16 cellular contexts compared by ENCODE assay signal in genomic region chr18:58412844-58413666, GRCh38.
DNase-seq lines count a peak whose midpoint lies in the region; FAIRE-seq and TF ChIP-seq lines count a peak whose summit lies in the region.
"Had no signal": no experiment of that assay in that cellular context is flagged by ENCODE, and none has a peak within 500 bp of the region (broad histone marks: within the 10 kb centered on the region; RNA-seq: fewer than 3 reads in every experiment).

No MANE protein-coding gene starts in this region.

- no peaks in the 10 kb centered on the region for H3K36me3 ChIP-seq in liver (ENCODE audit: control insufficient read depth in 4 of 4, insufficient read depth in 3 of 4, low read depth in 1 of 4, low read length in 3 of 4)

- in situ Hi-C loops in ACHN (cut with HindIII; ENCODE audit: low pct_ligation_motif_present, low pct_unique_long_range_greater_than_20kb, low sequenced_read_pairs): no loop called here

- TF ChIP-seq CTCF in liver (IDR thresholded peaks at IDR 0.05; ENCODE audit: low read depth, low read length, missing input control): no peak

- peak in 1 of 2 donors; percentile 15 for TF ChIP-seq RAD21 in liver (IDR thresholded peaks at IDR 0.05)

- FAIRE-seq in HTR-8/SVneo (lab: Jason Lieb, UNC): peak; percentile 9
- FAIRE-seq: GM12878 had no signal

- H3K4me3 ChIP-seq in liver (ENCODE audit: low read depth in 1 of 3, low read length in 3 of 3): peak overlapping the region in 2 of 3 donors; percentile 8 to 39
- H3K4me3 ChIP-seq: GM12878 had no signal

- no peaks in the 10 kb centered on the region for H3K27me3 ChIP-seq in liver (ENCODE audit: control insufficient read depth in 4 of 4, insufficient read depth in 4 of 4, low read length in 3 of 4)

- H3K9me3 ChIP-seq in liver (ENCODE audit: control insufficient read depth in 4 of 4, low read length in 3 of 4): no peaks in the 10 kb centered on the region

- H3K27ac ChIP-seq in liver (ENCODE audit: low read depth in 1 of 2, low read length in 2 of 2): peak overlapping the region; percentile 88 to 93
- H3K27ac ChIP-seq: HL-60 had no signal

- DNase-seq in HTR-8/SVneo (ENCODE audit: insufficient read length, low spot score) (no peak), NCI-H146 treated with DMSO at 0.1 percent for 48 hours (lab: John Stamatoyannopoulos, UW; ENCODE audit: unreplicated experiment) (peak; percentile 66), NCI-H774 (lab: John Stamatoyannopoulos, UW) (peak; percentile 26), ACHN (no peak), NCI-H1105 treated with DMSO at 0.1 percent for 48 hours (lab: John Stamatoyannopoulos, UW) (no peak)
- no peak for DNase-seq in activated CD8-positive, alpha-beta memory T cell treated with anti-CD3 and anti-CD28 coated beads, Interleukin-2, amount 50 U/mL, for 4 hours
- DNase-seq: CD8-positive, alpha-beta memory T cell; GDM1; HCEC 1CT; NCI-H1436 treated with DMSO at 0.1 percent for 48 hours; NCI-H2081 treated with DMSO at 0.1 percent for 48 hours; NCI-H446 treated with DMSO at 0.1 percent for 48 hours; OCI-M1 had no signal

- WGBS in liver: 33% methylated on average over 5 of the region's 5 CpGs

- peaks cover 11 to 91% (median 66%) of the 10 kb centered on the region in 4 donors for H3K4me1 ChIP-seq in liver (ENCODE audit: control insufficient read depth in 4 of 4, insufficient read depth in 4 of 4, low read length in 3 of 4)

- peak overlapping the region; percentile 2 to 96 for H3K9ac ChIP-seq in liver (ENCODE audit: low read depth in 1 of 2, low read length in 2 of 2)

TF ChIP-seq in liver, 16 proteins besides CTCF, POLR2A, EP300 and RAD21:
- TF ChIP-seq HNF4G (IDR thresholded peaks at IDR 0.05) (no peak), RXRA (IDR thresholded peaks at IDR 0.05) (peak; percentile 61 to 88), GABPA (IDR thresholded peaks at IDR 0.05 in 1 of 2, conservative IDR thresholded peaks at IDR 0.05 in 1 of 2) (no peak), FOXA2 (IDR thresholded peaks at IDR 0.05) (no peak), REST (IDR thresholded peaks at IDR 0.05) (no peak), HNF4A (conservative IDR thresholded peaks at IDR 0.05) (peak in 1 of 2 donors; percentile 44), SP1 (IDR thresholded peaks at IDR 0.05) (peak; percentile 68), TAF1 (conservative IDR thresholded peaks at IDR 0.05) (no peak), JUND (IDR thresholded peaks at IDR 0.05) (peak; percentile 24 to 57), EGR1 (IDR thresholded peaks at IDR 0.05; ENCODE audit: low read depth in 2 of 2) (no peak)

Comparison
In these comparisons a context has a peak if more than half of its experiments do, and no peak if none do; other contexts are left out.
1. DNase-seq: peak in NCI-H146 treated with DMSO at 0.1 percent for 48 hours (single experiment) and NCI-H774 (single experiment); none in HTR-8/SVneo (single experiment), ACHN (single experiment), NCI-H1105 treated with DMSO at 0.1 percent for 48 hours (single experiment) and activated CD8-positive, alpha-beta memory T cell treated with anti-CD3 and anti-CD28 coated beads, Interleukin-2, amount 50 U/mL, for 4 hours (single experiment).